In the genomic region with DNA sequence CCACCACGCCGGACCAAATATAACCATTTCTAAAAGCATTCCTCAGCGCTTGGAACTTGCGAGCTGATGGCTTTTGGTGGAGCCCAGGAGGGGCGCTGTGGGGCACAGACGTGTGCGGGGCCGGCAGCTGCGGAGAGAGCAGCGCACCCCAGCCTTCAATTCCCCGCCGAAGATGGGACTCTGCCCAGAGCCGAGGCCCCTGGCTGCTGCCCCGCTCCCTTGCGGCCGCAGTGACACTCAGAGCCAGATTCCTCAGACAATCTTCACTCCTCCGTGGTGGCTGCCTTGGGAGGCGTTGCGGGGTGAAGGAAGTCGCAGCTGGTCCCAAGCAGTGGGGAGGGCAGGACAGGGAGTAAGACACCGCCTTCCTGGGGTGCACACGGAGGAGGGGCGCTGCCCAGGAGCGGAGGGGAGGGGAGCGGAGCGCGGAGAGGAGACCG, we compare ENCODE assay signal across 8 cellular contexts.
DNase-seq lines count a peak whose midpoint lies in the region; ATAC-seq and TF ChIP-seq lines count a peak whose summit lies in the region.

No MANE protein-coding gene starts in this region.

- DNase-seq in adipocyte (ENCODE audit: low read depth) (peak; percentile 81), Right ventricle myocardium inferior (ENCODE audit: missing footprints) (peak; percentile 79), neuronal stem cell (ENCODE audit: low spot score) (peak; percentile 60), ureter (ENCODE audit: low spot score) (peak; percentile 69), A172 (ENCODE audit: low spot score) (no peak)

- no peak overlapping the region for H3K4ac ChIP-seq in neuronal stem cell (ENCODE audit: low read length)

- H3K36me3 ChIP-seq in OCI-LY1 (ENCODE audit: insufficient read depth, low read length) = no peaks in the 10 kb centered on the region
- no peaks in the 10 kb centered on the region for H3K36me3 ChIP-seq in adipocyte (ENCODE audit: control insufficient read depth, insufficient read depth, low read length, severe bottlenecking)
- no peaks in the 10 kb centered on the region for H3K36me3 ChIP-seq in neuronal stem cell (replicated peaks in 1 of 2; ENCODE audit: control insufficient read depth in 2 of 2, insufficient read depth in 2 of 2, low read length in 2 of 2)

- peak overlapping the region; percentile 38 for H3K14ac ChIP-seq in neuronal stem cell (ENCODE audit: low read length)

- TF ChIP-seq CTCF in OCI-LY1 (IDR thresholded peaks at IDR 0.05; ENCODE audit: low read length) = peak; percentile 36

- H3K4me2 ChIP-seq in OCI-LY1 (ENCODE audit: low read length) = no peak overlapping the region
- peak overlapping the region; percentile 97 for H3K4me2 ChIP-seq in neuronal stem cell (ENCODE audit: insufficient read depth, low read length, poor library complexity, severe bottlenecking)

- peak overlapping the region; percentile 27 for H3K23ac ChIP-seq in neuronal stem cell (ENCODE audit: low read depth, low read length, poor library complexity)

- H2AK5ac ChIP-seq in neuronal stem cell (ENCODE audit: low read depth, low read length) = peak overlapping the region; percentile 5

- H2AFZ ChIP-seq in OCI-LY1 (ENCODE audit: low read length) = no peak overlapping the region
- H2AFZ ChIP-seq in neuronal stem cell (ENCODE audit: low read length) = peak overlapping the region; percentile 87

- intact Hi-C loops in Right ventricle myocardium inferior (cut with DNase I) = no loop called here

- no peaks in the 10 kb centered on the region for H4K20me1 ChIP-seq in OCI-LY1 (ENCODE audit: insufficient read depth, low read length)

- H3K9me2 ChIP-seq in OCI-LY1 (ENCODE audit: low read depth, low read length) = no peaks in the 10 kb centered on the region

- peak overlapping the region; percentile 52 for H2BK12ac ChIP-seq in neuronal stem cell (ENCODE audit: low read length)

- H3K27ac ChIP-seq in OCI-LY1 (ENCODE audit: low read depth, low read length, poor library complexity, severe bottlenecking) (no peak overlapping the region), neuronal stem cell (replicated peaks; ENCODE audit: low read length) (no peak overlapping the region)

- H3K9ac ChIP-seq in OCI-LY1 (ENCODE audit: low read length) (no peak overlapping the region), adipocyte (ENCODE audit: low read length) (peak overlapping the region; percentile 71), neuronal stem cell (ENCODE audit: low read depth, low read length, poor library complexity) (peak overlapping the region; percentile 79)

- H4K91ac ChIP-seq in neuronal stem cell (ENCODE audit: low read depth, low read length, poor library complexity) = no peak overlapping the region

- H3K9me3 ChIP-seq in OCI-LY1 (ENCODE audit: low read length) (no peaks in the 10 kb centered on the region), adipocyte (ENCODE audit: control insufficient read depth, low read length) (no peaks in the 10 kb centered on the region), neuronal stem cell (replicated peaks in 1 of 2; ENCODE audit: control insufficient read depth in 2 of 2, insufficient read depth in 1 of 2, low read depth in 1 of 2, low read length in 2 of 2) (no peaks in the 10 kb centered on the region)

- H3K27me3 ChIP-seq in OCI-LY1 (ENCODE audit: insufficient read depth, low read length) = 0 out of 2 replicates have a peak, but pooled peaks cover 16% of the 10 kb centered on the region
- peaks cover 6% of the 10 kb centered on the region for H3K27me3 ChIP-seq in adipocyte (replicated peaks; ENCODE audit: control insufficient read depth, insufficient read depth, low read length)
- H3K27me3 ChIP-seq in neuronal stem cell (ENCODE audit: control insufficient read depth in 3 of 3, insufficient read depth in 3 of 3, low read depth in 1 of 3, low read length in 3 of 3) = peaks cover 11 to 66% (median 33%) of the 10 kb centered on the region in 3 experiments

- peak overlapping the region; percentile 81 for H3K18ac ChIP-seq in neuronal stem cell (ENCODE audit: low read length)

- no peaks in the 10 kb centered on the region for H3K79me1 ChIP-seq in neuronal stem cell (ENCODE audit: low read depth, low read length)

- H4K8ac ChIP-seq in neuronal stem cell (ENCODE audit: low read depth, low read length) = no peak overlapping the region

- peak; percentile 59 for ATAC-seq in GM18502 (IDR thresholded peaks at IDR 0.05; ENCODE audit: poor library complexity, unreplicated experiment)
- peak; percentile 80 for ATAC-seq in Right ventricle myocardium inferior
- no peak for ATAC-seq in HG03521 (IDR thresholded peaks at IDR 0.05; ENCODE audit: unreplicated experiment)

- H3K4me3 ChIP-seq in OCI-LY1 (ENCODE audit: low read depth, low read length, poor library complexity, severe bottlenecking) (no peak overlapping the region), adipocyte (ENCODE audit: low read length) (peak overlapping the region; percentile 76), neuronal stem cell (ENCODE audit: low read length in 2 of 2) (peak overlapping the region; percentile 31 to 85)

- H2BK15ac ChIP-seq in neuronal stem cell (ENCODE audit: low read length) = peak overlapping the region; percentile 81

- H3K79me2 ChIP-seq in OCI-LY1 (ENCODE audit: insufficient read depth, low read length) = no peaks in the 10 kb centered on the region

- H2BK120ac ChIP-seq in neuronal stem cell (ENCODE audit: low read depth, low read length) = peak overlapping the region; percentile 11

- H3K4me1 ChIP-seq in OCI-LY1 (ENCODE audit: insufficient read depth, low read length, severe bottlenecking) (no peaks in the 10 kb centered on the region), adipocyte (ENCODE audit: control insufficient read depth, insufficient read depth, low read length) (peaks cover 36% of the 10 kb centered on the region), neuronal stem cell (ENCODE audit: control insufficient read depth in 2 of 2, insufficient read depth in 1 of 2, low read depth in 1 of 2, low read length in 2 of 2) (peaks cover 0 to 5% of the 10 kb centered on the region in 2 donors)

- H2BK5ac ChIP-seq in neuronal stem cell (ENCODE audit: low read length) = no peak overlapping the region

- WGBS in neuronal stem cell (ENCODE audit: extremely low coverage in 2 of 2, insufficient read length in 2 of 2, insufficient replicate concordance in 1 of 2), 2 donors = no CpG with 5 or more reads among the region's 28 CpGs

- H3F3A ChIP-seq in OCI-LY1 (ENCODE audit: insufficient read depth, low read length) = no peaks in the 10 kb centered on the region
